23 cellular contexts compared by ENCODE assay signal in genomic region chr19:48498922-48499321, GRCh38. TPM values are rescaled to one million over a fixed set of nuclear protein-coding genes. Genes with fewer than 3 reads are reported as not detected.
"Had no signal": no experiment of that assay in that cellular context is flagged by ENCODE, and none has a peak within 500 bp of the region (broad histone marks: within the 10 kb centered on the region; RNA-seq: fewer than 3 reads in every experiment).

No MANE protein-coding gene starts in this region.

- H3K36me3 ChIP-seq: sigmoid colon, spleen, stomach, thyroid gland had no signal

- DNase-seq: activated B cell treated with CpG ODN at 0.5 μM for 24 hours; activated CD4-positive, alpha-beta T cell treated with anti-CD3 and anti-CD28 coated beads, Interleukin-2, amount 10 ng/mL, durations not matched to agents 24 days and 14 days; activated CD8-positive, alpha-beta memory T cell treated with anti-CD3 and anti-CD28 coated beads, Interleukin-2, amount 50 U/mL, for 4 hours; activated CD8-positive, alpha-beta T cell treated with anti-CD3 and anti-CD28 coated beads, Interleukin-2, amount 10 ng/mL, durations not matched to agents 7 days and 5 days; activated effector memory CD4-positive, alpha-beta T cell treated with anti-CD3 and anti-CD28 coated beads, Interleukin-2, amount 50 U/mL, for 16 hours; activated T-cell treated with anti-CD3 and anti-CD28 coated beads, Interleukin-2, amount 50 U/mL, for 48 hours; dermis blood vessel endothelial cell; effector memory CD8-positive, alpha-beta T cell; foreskin keratinocyte; glutamatergic neuron; immature natural killer cell; left cardiac atrium; sigmoid colon; spleen; stomach; T-helper 2 cell; thyroid gland had no signal

- H3K27me3 ChIP-seq: thyroid gland had no signal

- H3K36me3 Mint-ChIP-seq: activated naive CD8-positive, alpha-beta T cell; immature natural killer cell; mesothelial cell of epicardium had no signal

- H3K4me3 Mint-ChIP-seq: activated B cell treated with CpG ODN at 0.5 μM for 24 hours; activated CD4-positive, alpha-beta T cell treated with anti-CD3 and anti-CD28 coated beads, Interleukin-2, amount 10 ng/mL, durations not matched to agents 24 days and 14 days; activated CD8-positive, alpha-beta T cell treated with anti-CD3 and anti-CD28 coated beads, Interleukin-2, amount 10 ng/mL, durations not matched to agents 7 days and 5 days; activated naive CD8-positive, alpha-beta T cell; brain; immature natural killer cell; mesothelial cell of epicardium had no signal

- H3K27ac ChIP-seq: foreskin keratinocyte, sigmoid colon, spleen, stomach, thyroid gland had no signal

- H3K4me1 ChIP-seq: foreskin keratinocyte had no signal

- H3K9me3 ChIP-seq: sigmoid colon, spleen, stomach, thyroid gland had no signal

- H3K27ac Mint-ChIP-seq: activated B cell treated with CpG ODN at 0.5 μM for 24 hours; activated CD4-positive, alpha-beta T cell treated with anti-CD3 and anti-CD28 coated beads, Interleukin-2, amount 10 ng/mL, durations not matched to agents 24 days and 14 days; activated CD8-positive, alpha-beta T cell treated with anti-CD3 and anti-CD28 coated beads, Interleukin-2, amount 10 ng/mL, durations not matched to agents 7 days and 5 days; activated naive CD8-positive, alpha-beta T cell; effector memory CD8-positive, alpha-beta T cell; immature natural killer cell; mesothelial cell of epicardium had no signal

- H3K9me3 Mint-ChIP-seq: activated B cell treated with CpG ODN at 0.5 μM for 24 hours; activated CD4-positive, alpha-beta T cell treated with anti-CD3 and anti-CD28 coated beads, Interleukin-2, amount 10 ng/mL, durations not matched to agents 24 days and 14 days; effector memory CD8-positive, alpha-beta T cell; immature natural killer cell; mesothelial cell of epicardium had no signal

- H3K4me3 ChIP-seq: lung, thyroid gland had no signal

- ATAC-seq: activated CD8-positive, alpha-beta T cell treated with anti-CD3 and anti-CD28 coated beads, Interleukin-2, amount 10 ng/mL, durations not matched to agents 7 days and 5 days; effector memory CD8-positive, alpha-beta T cell; foreskin keratinocyte; left cardiac atrium had no signal

RNA-seq across cellular contexts. Expression of gene LMTK3, which starts 12.7 kb away (rescaled TPM):
- total RNA-seq: dermis blood vessel endothelial cell had no signal

RNA-seq across cellular contexts. Expression of gene SULT2B1, which starts 53.0 kb away (rescaled TPM):
- total RNA-seq: activated B cell treated with CpG ODN at 0.5 μM for 24 hours; activated CD4-positive, alpha-beta T cell treated with anti-CD3 and anti-CD28 coated beads, Interleukin-2, amount 10 ng/mL, durations not matched to agents 24 days and 14 days; activated CD8-positive, alpha-beta T cell treated with anti-CD3 and anti-CD28 coated beads, Interleukin-2, amount 10 ng/mL, durations not matched to agents 7 days and 5 days; dermis blood vessel endothelial cell; osteocyte; pulmonary artery endothelial cell; spleen had no signal
